11 cellular contexts compared by ENCODE assay signal in genomic region chr22:24485608-24486007, GRCh38. TPM values are rescaled to one million over a fixed set of nuclear protein-coding genes. Genes with fewer than 3 reads are reported as not detected.
DNase-seq lines count a peak whose midpoint lies in the region; ATAC-seq and TF ChIP-seq lines count a peak whose summit lies in the region.
"Had no signal": no experiment of that assay in that cellular context is flagged by ENCODE, and none has a peak within 500 bp of the region (broad histone marks: within the 10 kb centered on the region; RNA-seq: fewer than 3 reads in every experiment).

No MANE protein-coding gene starts in this region.

- DNase-seq in ELR (ENCODE audit: low read depth) (peak; percentile 34), NCI-H146 treated with DMSO at 0.1 percent for 48 hours (lab: John Stamatoyannopoulos, UW; ENCODE audit: unreplicated experiment) (peak; percentile 13), chondrocyte (ENCODE audit: low spot score) (no peak), naive B cell (peak; percentile 51)
- DNase-seq in activated CD8-positive, alpha-beta memory T cell treated with anti-CD3 and anti-CD28 coated beads, Interleukin-2, amount 10 ng/mL, durations not matched to agents 7 days and 5 days: no peak
- DNase-seq: activated naive CD8-positive, alpha-beta T cell treated with anti-CD3 and anti-CD28 coated beads for 36 hours; NCI-H2171; stimulated activated CD4-positive, alpha-beta T cell treated with anti-CD3 and anti-CD28 coated beads, Interleukin-2, amount 100 ng/mL, for 48 hours had no signal

- CTCF ChIA-PET in activated CD8-positive, alpha-beta memory T cell treated with anti-CD3 and anti-CD28 coated beads, Interleukin-2, amount 10 ng/mL, durations not matched to agents 7 days and 5 days (lab: Charles Lee): interaction anchor here (0.9 to 2.9 kb wide), 7 partner anchors 17 to 77 kb away, joined by 3 to 21 read pairs (median 3); partner anchors contain the start of gene ADORA2A

- ATAC-seq in naive B cell (ENCODE audit: low read depth in 2 of 2) (peak; percentile 85 to 91), GM18498 (IDR thresholded peaks at IDR 0.05; ENCODE audit: unreplicated experiment) (no peak), HG02981 (IDR thresholded peaks at IDR 0.05; ENCODE audit: unreplicated experiment) (no peak), GM19455 (IDR thresholded peaks at IDR 0.05; ENCODE audit: unreplicated experiment) (no peak)
- ATAC-seq in activated CD8-positive, alpha-beta memory T cell treated with anti-CD3 and anti-CD28 coated beads, Interleukin-2, amount 10 ng/mL, durations not matched to agents 7 days and 5 days: no peak

- H3K27ac Mint-ChIP-seq in chondrocyte (ENCODE audit: unreplicated experiment) (peak overlapping the region; percentile 37), naive B cell (peak overlapping the region in 1 of 6 donors; percentile 7)
- H3K27ac Mint-ChIP-seq in activated CD8-positive, alpha-beta memory T cell treated with anti-CD3 and anti-CD28 coated beads, Interleukin-2, amount 10 ng/mL, durations not matched to agents 7 days and 5 days: no peak overlapping the region
- H3K27ac Mint-ChIP-seq: activated naive CD8-positive, alpha-beta T cell treated with anti-CD3 and anti-CD28 coated beads for 36 hours had no signal

- peaks cover 56% of the 10 kb centered on the region for H3K4me1 Mint-ChIP-seq in chondrocyte (ENCODE audit: low read depth)
- peaks cover 0 to 3% (median 0%) of the 10 kb centered on the region in 3 donors for H3K4me1 Mint-ChIP-seq in naive B cell
- peaks cover 33% of the 10 kb centered on the region for H3K4me1 Mint-ChIP-seq in activated CD8-positive, alpha-beta memory T cell treated with anti-CD3 and anti-CD28 coated beads, Interleukin-2, amount 10 ng/mL, durations not matched to agents 7 days and 5 days

- H3K36me3 Mint-ChIP-seq in chondrocyte (ENCODE audit: low read depth) (peaks cover 2% of the 10 kb centered on the region), naive B cell (no peaks in the 10 kb centered on the region)
- peaks cover 3% of the 10 kb centered on the region for H3K36me3 Mint-ChIP-seq in activated CD8-positive, alpha-beta memory T cell treated with anti-CD3 and anti-CD28 coated beads, Interleukin-2, amount 10 ng/mL, durations not matched to agents 7 days and 5 days
- H3K36me3 Mint-ChIP-seq: activated naive CD8-positive, alpha-beta T cell treated with anti-CD3 and anti-CD28 coated beads for 36 hours had no signal

- H3K9me3 Mint-ChIP-seq in chondrocyte (ENCODE audit: low read depth): peaks cover 5% of the 10 kb centered on the region
- H3K9me3 Mint-ChIP-seq in naive B cell: peaks cover 0 to 4% (median 0%) of the 10 kb centered on the region in 7 donors
- H3K9me3 Mint-ChIP-seq in activated CD8-positive, alpha-beta memory T cell treated with anti-CD3 and anti-CD28 coated beads, Interleukin-2, amount 10 ng/mL, durations not matched to agents 7 days and 5 days (ENCODE audit: low read depth): peaks cover 2% of the 10 kb centered on the region
- H3K9me3 Mint-ChIP-seq: activated naive CD8-positive, alpha-beta T cell treated with anti-CD3 and anti-CD28 coated beads for 36 hours had no signal

- H3K27me3 Mint-ChIP-seq in chondrocyte (ENCODE audit: low read depth): no peaks in the 10 kb centered on the region
- H3K27me3 Mint-ChIP-seq in naive B cell: peaks cover 0 to 13% (median 12%) of the 10 kb centered on the region in 3 donors
- H3K27me3 Mint-ChIP-seq in activated CD8-positive, alpha-beta memory T cell treated with anti-CD3 and anti-CD28 coated beads, Interleukin-2, amount 10 ng/mL, durations not matched to agents 7 days and 5 days: peaks cover 24% of the 10 kb centered on the region
- H3K27me3 Mint-ChIP-seq: activated naive CD8-positive, alpha-beta T cell treated with anti-CD3 and anti-CD28 coated beads for 36 hours had no signal

- no peak overlapping the region for H3K4me3 Mint-ChIP-seq in chondrocyte (ENCODE audit: unreplicated experiment)
- H3K4me3 Mint-ChIP-seq in naive B cell: no peak overlapping the region
- H3K4me3 Mint-ChIP-seq in activated CD8-positive, alpha-beta memory T cell treated with anti-CD3 and anti-CD28 coated beads, Interleukin-2, amount 10 ng/mL, durations not matched to agents 7 days and 5 days: no peak overlapping the region
- H3K4me3 Mint-ChIP-seq: activated naive CD8-positive, alpha-beta T cell treated with anti-CD3 and anti-CD28 coated beads for 36 hours had no signal

- peak; percentile 69 for TF ChIP-seq CTCF in chondrocyte (IDR thresholded peaks at IDR 0.05)

RNA-seq across cellular contexts. Expression of gene UPB1, which starts 9.5 kb away (rescaled TPM):
- total RNA-seq in chondrocyte: 0.15 to 0.31 TPM (median 0.18 TPM) in 3 replicates
- polyA plus RNA-seq in naive B cell (ENCODE audit: low read depth in 6 of 6): under 1 TPM in 5 of 6 donors, not detected in 1; 0.08 to 0.90 (median 0.20) TPM
- under 1 TPM; 0.09 to 0.14 TPM for total RNA-seq in activated CD8-positive, alpha-beta memory T cell treated with anti-CD3 and anti-CD28 coated beads, Interleukin-2, amount 10 ng/mL, durations not matched to agents 7 days and 5 days

RNA-seq across cellular contexts. Expression of gene ADORA2A, which starts 58.2 kb away (rescaled TPM):
- 2.3 to 3.6 TPM (median 2.4 TPM) in 3 replicates for total RNA-seq in chondrocyte
- 10 to 100 TPM; 43.9 to 79.9 (median 52.5) TPM for polyA plus RNA-seq in naive B cell (ENCODE audit: low read depth in 6 of 6)
- total RNA-seq in activated CD8-positive, alpha-beta memory T cell treated with anti-CD3 and anti-CD28 coated beads, Interleukin-2, amount 10 ng/mL, durations not matched to agents 7 days and 5 days: 10 to 100 TPM; 19.7 to 21.1 TPM

Comparison
In these comparisons a context has a peak if more than half of its experiments do, and no peak if none do; other contexts are left out.
1. DNase-seq: peak in ELR (single experiment), NCI-H146 treated with DMSO at 0.1 percent for 48 hours (single experiment) and naive B cell (single experiment); none in chondrocyte (single experiment) and activated CD8-positive, alpha-beta memory T cell treated with anti-CD3 and anti-CD28 coated beads, Interleukin-2, amount 10 ng/mL, durations not matched to agents 7 days and 5 days (single experiment).
2. ATAC-seq: peak in naive B cell (2 of 2); none in GM18498 (single experiment), HG02981 (single experiment), activated CD8-positive, alpha-beta memory T cell treated with anti-CD3 and anti-CD28 coated beads, Interleukin-2, amount 10 ng/mL, durations not matched to agents 7 days and 5 days (single experiment) and GM19455 (single experiment).